Comparison of ENCODE assay signal across 8 cellular contexts in the genomic region with DNA sequence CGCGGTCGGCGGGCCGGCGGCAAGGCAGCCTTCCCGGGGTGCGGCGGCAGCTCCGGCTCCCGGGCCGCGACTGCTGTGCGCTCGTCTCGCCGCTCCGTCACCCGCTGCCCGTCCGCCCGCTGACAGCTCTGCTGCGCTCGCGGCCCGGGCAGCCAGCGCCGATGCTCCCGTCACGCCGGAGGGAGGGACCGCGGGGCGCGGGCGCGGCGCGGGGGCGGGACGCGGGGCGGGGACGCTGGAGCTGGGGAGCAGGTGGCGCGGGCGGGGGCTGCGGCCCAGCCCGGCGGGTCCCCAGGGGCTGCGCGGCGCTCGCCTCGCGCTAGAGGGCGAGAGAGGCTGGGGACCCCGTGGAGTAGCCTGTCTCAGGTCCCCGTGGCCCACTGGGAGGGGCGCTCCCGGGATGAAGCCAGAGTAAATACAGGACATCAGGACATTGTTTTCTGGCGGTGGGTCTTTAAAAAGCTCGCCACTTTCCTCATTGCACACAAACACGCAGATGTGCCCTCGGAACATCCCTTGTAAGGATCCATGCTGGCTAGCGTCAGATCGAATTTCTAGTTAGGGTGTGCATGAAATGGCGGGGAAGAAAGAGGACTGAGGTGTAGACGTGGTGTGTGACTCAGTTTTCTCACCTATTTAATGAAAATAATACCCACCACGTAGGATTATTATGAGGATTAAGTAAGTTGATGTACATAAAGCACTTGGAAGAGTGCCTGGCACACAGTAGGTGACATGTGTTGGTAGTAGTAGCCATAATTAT. TPM values are rescaled to one million over a fixed set of nuclear protein-coding genes. Genes with fewer than 3 reads are reported as not detected.
DNase-seq lines count a peak whose midpoint lies in the region; ATAC-seq and TF ChIP-seq lines count a peak whose summit lies in the region.

A gene with protein sequence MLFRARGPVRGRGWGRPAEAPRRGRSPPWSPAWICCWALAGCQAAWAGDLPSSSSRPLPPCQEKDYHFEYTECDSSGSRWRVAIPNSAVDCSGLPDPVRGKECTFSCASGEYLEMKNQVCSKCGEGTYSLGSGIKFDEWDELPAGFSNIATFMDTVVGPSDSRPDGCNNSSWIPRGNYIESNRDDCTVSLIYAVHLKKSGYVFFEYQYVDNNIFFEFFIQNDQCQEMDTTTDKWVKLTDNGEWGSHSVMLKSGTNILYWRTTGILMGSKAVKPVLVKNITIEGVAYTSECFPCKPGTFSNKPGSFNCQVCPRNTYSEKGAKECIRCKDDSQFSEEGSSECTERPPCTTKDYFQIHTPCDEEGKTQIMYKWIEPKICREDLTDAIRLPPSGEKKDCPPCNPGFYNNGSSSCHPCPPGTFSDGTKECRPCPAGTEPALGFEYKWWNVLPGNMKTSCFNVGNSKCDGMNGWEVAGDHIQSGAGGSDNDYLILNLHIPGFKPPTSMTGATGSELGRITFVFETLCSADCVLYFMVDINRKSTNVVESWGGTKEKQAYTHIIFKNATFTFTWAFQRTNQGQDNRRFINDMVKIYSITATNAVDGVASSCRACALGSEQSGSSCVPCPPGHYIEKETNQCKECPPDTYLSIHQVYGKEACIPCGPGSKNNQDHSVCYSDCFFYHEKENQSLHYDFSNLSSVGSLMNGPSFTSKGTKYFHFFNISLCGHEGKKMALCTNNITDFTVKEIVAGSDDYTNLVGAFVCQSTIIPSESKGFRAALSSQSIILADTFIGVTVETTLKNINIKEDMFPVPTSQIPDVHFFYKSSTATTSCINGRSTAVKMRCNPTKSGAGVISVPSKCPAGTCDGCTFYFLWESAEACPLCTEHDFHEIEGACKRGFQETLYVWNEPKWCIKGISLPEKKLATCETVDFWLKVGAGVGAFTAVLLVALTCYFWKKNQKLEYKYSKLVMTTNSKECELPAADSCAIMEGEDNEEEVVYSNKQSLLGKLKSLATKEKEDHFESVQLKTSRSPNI (minus strand): TSS at position 130 of the 763 bp plus-strand sequence. CDS start 141 bp downstream, outside the sequence.

- no peaks in the 10 kb centered on the region for H3K9me3 ChIP-seq in parathyroid adenoma (ENCODE audit: control insufficient read depth, low read length)
- H3K9me3 ChIP-seq in tibial artery = no peaks in the 10 kb centered on the region

- H3K36me3 ChIP-seq in H7 (replicated peaks; ENCODE audit: control insufficient read depth, insufficient read depth, low read length) (no peaks in the 10 kb centered on the region), parathyroid adenoma (ENCODE audit: control insufficient read depth, insufficient read depth, low read length) (no peaks in the 10 kb centered on the region), tibial artery (no peaks in the 10 kb centered on the region)

- no peak within 1 kb of the TSS for H3K9ac ChIP-seq in parathyroid adenoma

- ATAC-seq in Right ventricle myocardium superior (ENCODE audit: poor library complexity) = peak; percentile 99

- H3K4me1 Mint-ChIP-seq in activated naive CD8-positive, alpha-beta T cell (ENCODE audit: low read depth) = peaks cover 11% of the 10 kb centered on the region

- no peaks in the 10 kb centered on the region for H3K4me1 ChIP-seq in parathyroid adenoma
- peaks cover 0 to 12% (median 6%) of the 10 kb centered on the region in 4 donors for H3K4me1 ChIP-seq in tibial artery

- H2AFZ ChIP-seq in parathyroid adenoma = peak within 1 kb of the TSS; percentile 97

- H3K4me2 ChIP-seq in parathyroid adenoma (ENCODE audit: low read length) = peak within 1 kb of the TSS; percentile 92

- TF ChIP-seq CTCF in parathyroid adenoma (IDR thresholded peaks at IDR 0.05) (peak; percentile 51), tibial artery (IDR thresholded peaks at IDR 0.05) (peak; percentile 40 to 43)

- H3K36me3 Mint-ChIP-seq in activated naive CD8-positive, alpha-beta T cell = no peaks in the 10 kb centered on the region

- peak within 1 kb of the TSS; percentile 86 for H3K4me3 Mint-ChIP-seq in activated naive CD8-positive, alpha-beta T cell

- H3K4me3 ChIP-seq in H7 (ENCODE audit: insufficient read depth, low read depth, low read length) (peak within 1 kb of the TSS; percentile 57), parathyroid adenoma (ENCODE audit: low read depth, low read length) (peak within 1 kb of the TSS; percentile 63), tibial artery (peak within 1 kb of the TSS; percentile 65 to 73)

- H3K79me2 ChIP-seq in parathyroid adenoma = no peaks in the 10 kb centered on the region

- H3K27ac Mint-ChIP-seq in activated naive CD8-positive, alpha-beta T cell = no peak within 1 kb of the TSS

- H3K27ac ChIP-seq in parathyroid adenoma (peak within 1 kb of the TSS; percentile 78), tibial artery (peak within 1 kb of the TSS; percentile 66 to 67)

- intact Hi-C loops in Right ventricle myocardium superior (cut with DNase I) = loop anchor here (10.0 kb wide), 1 partner anchor 125 kb away; no protein-coding TSS in a partner anchor
- intact Hi-C loops in tibial artery (cut with DNase I; ENCODE audit: low total_unique reads) = loop anchor here (5.0 to 10.0 kb wide), 2 partner anchors 93 to 175 kb away; partner anchors contain the start of gene DMTF1

- no peaks in the 10 kb centered on the region for H3K9me3 Mint-ChIP-seq in activated naive CD8-positive, alpha-beta T cell (ENCODE audit: low read depth)

- peaks cover 6% of the 10 kb centered on the region; the same call in 1 of the 2 replicates for H3K27me3 ChIP-seq in H7 (ENCODE audit: control insufficient read depth, insufficient read depth, low read length)
- H3K27me3 ChIP-seq in parathyroid adenoma (ENCODE audit: control insufficient read depth, insufficient read depth, low read length) = no peaks in the 10 kb centered on the region
- H3K27me3 ChIP-seq in tibial artery = no peaks in the 10 kb centered on the region

- no peaks in the 10 kb centered on the region for H3K27me3 Mint-ChIP-seq in activated naive CD8-positive, alpha-beta T cell

- DNase-seq in GM04504 (ENCODE audit: low read depth) (peak; percentile 10), H7 (peak; percentile 94), M059J (ENCODE audit: low read depth) (peak; percentile 33), SKM-1 (lab: John Stamatoyannopoulos, UW; ENCODE audit: unreplicated experiment) (peak; percentile 29), Right ventricle myocardium superior (peak; percentile 85), tibial artery (peak; percentile 65 to 87)

RNA-seq across cellular contexts. Expression of the gene that starts here (rescaled TPM):
- 16.1 and 31.2 TPM in 2 replicates for total RNA-seq in H7 (2014; rRNA removed; shearing (Covaris generic))
- 0.10 TPM in 1 of 2 replicates, not detected in the other for total RNA-seq in M059J (2014; rRNA removed; shearing (Covaris generic))
- 3.6 TPM for total RNA-seq in Right ventricle myocardium superior

Comparison
In these comparisons a context has a peak if more than half of its experiments do, and no peak if none do; other contexts are left out.
1. Peak in every context shown above with its lines: DNase-seq, ATAC-seq, H3K4me3 ChIP-seq and H3K27ac ChIP-seq.
2. Peak in DNase-seq in M059J; RNA of the gene not detected or under 1 TPM.
3. DNase-seq: peak in every context shown above with its lines; median percentile 94 in H7; 85 in Right ventricle myocardium superior; 76 in tibial artery; 33 in M059J; 29 in SKM-1; 10 in GM04504.